20 cellular contexts compared by ENCODE assay signal in genomic region chr7:50564171-50564570, GRCh38. TPM values are rescaled to one million over a fixed set of nuclear protein-coding genes. Genes with fewer than 3 reads are reported as not detected.
"Had no signal": no experiment of that assay in that cellular context is flagged by ENCODE, and none has a peak within 500 bp of the region (broad histone marks: within the 10 kb centered on the region; RNA-seq: fewer than 3 reads in every experiment).

No MANE protein-coding gene starts in this region.

- H3K4me3 ChIP-seq: left ventricle myocardium inferior, psoas muscle, spleen, uterus had no signal

- ATAC-seq: activated CD4-positive, alpha-beta T cell treated with anti-CD3 and anti-CD28 coated beads for 36 hours; activated CD8-positive, alpha-beta memory T cell treated with anti-CD3 and anti-CD28 coated beads, Interleukin-2, amount 10 ng/mL, durations not matched to agents 7 days and 5 days; sciatic nerve; stimulated activated memory B cell treated with anti-CD40 and anti-IgM and Interleukin-4, amounts not matched to agents 10 μg/mL and 1 μg/mL and 100 μg/mL, for 72 hours; WTC11 had no signal

- H3K9me3 ChIP-seq: left ventricle myocardium inferior, psoas muscle, spleen, uterus had no signal

- H3K27me3 Mint-ChIP-seq: brain had no signal

- H3K27me3 ChIP-seq: uterus had no signal

- H3K27ac ChIP-seq: left ventricle myocardium inferior, psoas muscle, spleen, uterus had no signal

- H3K9me3 Mint-ChIP-seq: activated CD4-positive, alpha-beta memory T cell treated with anti-CD3 and anti-CD28 coated beads for 36 hours; activated naive CD8-positive, alpha-beta T cell treated with anti-CD3 and anti-CD28 coated beads for 36 hours; brain; naive B cell; neural crest cell; stimulated activated memory B cell treated with anti-CD40 and anti-IgM and Interleukin-4, amounts not matched to agents 10 μg/mL and 1 μg/mL and 100 μg/mL, for 72 hours; T-helper 2 cell treated with Interferon-gamma antibody and Interleukin-4, amounts not matched to agents 5 μg/mL and 100 μg/mL, for 36 hours had no signal

- H3K27ac Mint-ChIP-seq: activated CD4-positive, alpha-beta memory T cell treated with anti-CD3 and anti-CD28 coated beads for 36 hours; activated CD4-positive, alpha-beta T cell treated with anti-CD3 and anti-CD28 coated beads for 36 hours; activated CD8-positive, alpha-beta memory T cell treated with anti-CD3 and anti-CD28 coated beads, Interleukin-2, amount 10 ng/mL, durations not matched to agents 7 days and 5 days; activated naive CD8-positive, alpha-beta T cell treated with anti-CD3 and anti-CD28 coated beads for 36 hours; naive B cell; stimulated activated memory B cell treated with anti-CD40 and anti-IgM and Interleukin-4, amounts not matched to agents 10 μg/mL and 1 μg/mL and 100 μg/mL, for 72 hours; T-helper 2 cell treated with Interferon-gamma antibody and Interleukin-4, amounts not matched to agents 5 μg/mL and 100 μg/mL, for 36 hours; WTC11 had no signal

- H3K4me3 Mint-ChIP-seq: activated CD4-positive, alpha-beta memory T cell treated with anti-CD3 and anti-CD28 coated beads for 36 hours; activated CD4-positive, alpha-beta T cell treated with anti-CD3 and anti-CD28 coated beads for 36 hours; activated CD8-positive, alpha-beta memory T cell treated with anti-CD3 and anti-CD28 coated beads, Interleukin-2, amount 10 ng/mL, durations not matched to agents 7 days and 5 days; activated naive CD8-positive, alpha-beta T cell treated with anti-CD3 and anti-CD28 coated beads for 36 hours; naive B cell; neural crest cell; stimulated activated memory B cell treated with anti-CD40 and anti-IgM and Interleukin-4, amounts not matched to agents 10 μg/mL and 1 μg/mL and 100 μg/mL, for 72 hours; T-helper 2 cell treated with Interferon-gamma antibody and Interleukin-4, amounts not matched to agents 5 μg/mL and 100 μg/mL, for 36 hours; WTC11 had no signal

- H3K4me1 ChIP-seq: left ventricle myocardium inferior, psoas muscle, spleen, uterus had no signal

- H3K36me3 ChIP-seq: left ventricle myocardium inferior, spleen, uterus had no signal

- H3K4me1 Mint-ChIP-seq: activated CD4-positive, alpha-beta T cell treated with anti-CD3 and anti-CD28 coated beads for 36 hours; activated CD8-positive, alpha-beta memory T cell treated with anti-CD3 and anti-CD28 coated beads, Interleukin-2, amount 10 ng/mL, durations not matched to agents 7 days and 5 days; activated naive CD8-positive, alpha-beta T cell treated with anti-CD3 and anti-CD28 coated beads for 36 hours; naive B cell; stimulated activated memory B cell treated with anti-CD40 and anti-IgM and Interleukin-4, amounts not matched to agents 10 μg/mL and 1 μg/mL and 100 μg/mL, for 72 hours had no signal

- DNase-seq: activated CD4-positive, alpha-beta memory T cell treated with anti-CD3 and anti-CD28 coated beads for 36 hours; activated CD4-positive, alpha-beta T cell treated with anti-CD3 and anti-CD28 coated beads for 36 hours; activated CD8-positive, alpha-beta memory T cell treated with anti-CD3 and anti-CD28 coated beads, Interleukin-2, amount 10 ng/mL, durations not matched to agents 7 days and 5 days; activated naive CD4-positive, alpha-beta T cell; activated naive CD8-positive, alpha-beta T cell treated with anti-CD3 and anti-CD28 coated beads for 36 hours; caudate nucleus; erythroblast; left ventricle myocardium inferior; naive B cell; psoas muscle; spleen; stimulated activated CD4-positive, alpha-beta T cell treated with anti-CD3 and anti-CD28 coated beads, Interleukin-4, amount 100 ng/mL, for 4 hours; uterus had no signal

- H3K36me3 Mint-ChIP-seq: activated CD4-positive, alpha-beta memory T cell treated with anti-CD3 and anti-CD28 coated beads for 36 hours; activated CD8-positive, alpha-beta memory T cell treated with anti-CD3 and anti-CD28 coated beads, Interleukin-2, amount 10 ng/mL, durations not matched to agents 7 days and 5 days; activated naive CD8-positive, alpha-beta T cell treated with anti-CD3 and anti-CD28 coated beads for 36 hours; brain; naive B cell; stimulated activated memory B cell treated with anti-CD40 and anti-IgM and Interleukin-4, amounts not matched to agents 10 μg/mL and 1 μg/mL and 100 μg/mL, for 72 hours had no signal

RNA-seq across cellular contexts. Expression of gene DDC, which starts 1.0 kb away (rescaled TPM):
- total RNA-seq: activated CD4-positive, alpha-beta memory T cell treated with anti-CD3 and anti-CD28 coated beads for 36 hours; activated CD8-positive, alpha-beta memory T cell treated with anti-CD3 and anti-CD28 coated beads, Interleukin-2, amount 10 ng/mL, durations not matched to agents 7 days and 5 days; left ventricle myocardium inferior; osteoblast; sciatic nerve; uterus; WTC11 had no signal
